In genomic region chr5:34534237-34535108, GRCh38 we compare ENCODE assay signal across 8 cellular contexts.
DNase-seq lines count a peak whose midpoint lies in the region; ATAC-seq and TF ChIP-seq lines count a peak whose summit lies in the region.

No MANE protein-coding gene starts in this region.

- in situ Hi-C loops in brain microvascular endothelial cell (cut with HindIII; ENCODE audit: low pct_ligation_motif_present, low sequenced_read_pairs): no loop called here

- H3K4me1 Mint-ChIP-seq in type B pancreatic cell (ENCODE audit: unreplicated experiment) (peaks cover 25% of the 10 kb centered on the region), GM23338 (peaks cover 11% of the 10 kb centered on the region)

- H3K27ac ChIP-seq in brain microvascular endothelial cell: peak overlapping the region; percentile 86
- H3K27ac ChIP-seq in GM23338 (ENCODE audit: low read depth): no peak overlapping the region

- H3K4me3 Mint-ChIP-seq in type B pancreatic cell: no peak overlapping the region
- H3K4me3 Mint-ChIP-seq in GM23338: no peak overlapping the region

- peak; percentile 70 for ATAC-seq in HG03108 (IDR thresholded peaks at IDR 0.05; ENCODE audit: unreplicated experiment)
- no peak for ATAC-seq in GM23338

- H3K36me3 Mint-ChIP-seq in type B pancreatic cell (no peaks in the 10 kb centered on the region), GM23338 (ENCODE audit: low read depth) (peaks cover 5% of the 10 kb centered on the region)

- H2AFZ ChIP-seq in GM23338: no peak overlapping the region

- TF ChIP-seq CTCF in brain microvascular endothelial cell (IDR thresholded peaks at IDR 0.05; ENCODE audit: low read depth, low read length, missing control alignments): no peak
- no peak for TF ChIP-seq CTCF in type B pancreatic cell (conservative IDR thresholded peaks at IDR 0.05)
- no peak for TF ChIP-seq CTCF in GM23338 (conservative IDR thresholded peaks at IDR 0.05; ENCODE audit: low read depth in 2 of 2)

- H3K4me1 ChIP-seq in GM23338 (ENCODE audit: insufficient read depth): peaks cover 13% of the 10 kb centered on the region

- no peaks in the 10 kb centered on the region for H3K79me2 ChIP-seq in GM23338 (replicated peaks; ENCODE audit: insufficient read depth)

- DNase-seq in stimulated activated CD4-positive, alpha-beta T cell treated with anti-CD3 and anti-CD28 coated beads, Interleukin-15, amount 100 ng/mL, for 24 hours: peak; percentile 10
- no peak for DNase-seq in stimulated activated CD4-positive, alpha-beta T cell treated with anti-CD3 and anti-CD28 coated beads, Interleukin-4, amount 100 ng/mL, for 1 hour
- DNase-seq in brain microvascular endothelial cell (peak; percentile 85), type B pancreatic cell (ENCODE audit: extremely low spot score, unreplicated experiment) (no peak), GM23338 (ENCODE audit: low spot score) (no peak), UCSD-AML1 (lab: John Stamatoyannopoulos, UW; ENCODE audit: unreplicated experiment) (no peak), NCI-H1930 (lab: John Stamatoyannopoulos, UW) (no peak)

- H3K4me2 ChIP-seq in GM23338: no peak overlapping the region

- H3K27me3 Mint-ChIP-seq in type B pancreatic cell (no peaks in the 10 kb centered on the region), GM23338 (ENCODE audit: insufficient read depth, low read depth, poor library complexity) (peaks cover 7% of the 10 kb centered on the region)

- H3K27ac Mint-ChIP-seq in type B pancreatic cell: peak overlapping the region; percentile 35
- H3K27ac Mint-ChIP-seq in GM23338: no peak overlapping the region

- no peaks in the 10 kb centered on the region for H4K20me1 ChIP-seq in GM23338 (replicated peaks; ENCODE audit: insufficient read depth)

- no peak overlapping the region for H3K4me3 ChIP-seq in brain microvascular endothelial cell (ENCODE audit: low read depth, low read length)
- H3K4me3 ChIP-seq in GM23338: no peak overlapping the region

- H3K9me2 ChIP-seq in GM23338 (ENCODE audit: insufficient read depth): no peaks in the 10 kb centered on the region

- H3K9me3 Mint-ChIP-seq in type B pancreatic cell (peaks cover 4% of the 10 kb centered on the region), GM23338 (peaks cover 3% of the 10 kb centered on the region)

- no peaks in the 10 kb centered on the region for H3F3A ChIP-seq in GM23338 (replicated peaks; ENCODE audit: low read depth)

- H3K36me3 ChIP-seq in brain microvascular endothelial cell (replicated peaks) (no peaks in the 10 kb centered on the region), GM23338 (ENCODE audit: insufficient read depth) (no peaks in the 10 kb centered on the region)

- H3K27me3 ChIP-seq in brain microvascular endothelial cell (replicated peaks) (no peaks in the 10 kb centered on the region), GM23338 (ENCODE audit: insufficient read depth) (no peaks in the 10 kb centered on the region)

TF ChIP-seq in GM23338, 12 proteins besides CTCF, POLR2A, EP300 and RAD21:
- no peak for TF ChIP-seq REST (IDR thresholded peaks at IDR 0.05; ENCODE audit: unreplicated experiment)
- no peak for TF ChIP-seq EZH2 (IDR thresholded peaks at IDR 0.05; ENCODE audit: low read depth, unreplicated experiment)
- no peak for TF ChIP-seq ETS1 (IDR thresholded peaks at IDR 0.05)
- TF ChIP-seq ZNF114 (CRISPR knock-in tag; IDR thresholded peaks at IDR 0.05): no peak
- no peak for TF ChIP-seq ZNF331 (CRISPR knock-in tag; IDR thresholded peaks at IDR 0.05; ENCODE audit: low read depth)
TF ChIP-seq in GM23338: peak in this region for 0.

Comparison
In these comparisons a context has a peak if more than half of its experiments do, and no peak if none do; other contexts are left out.
1. DNase-seq: peak in stimulated activated CD4-positive, alpha-beta T cell treated with anti-CD3 and anti-CD28 coated beads, Interleukin-15, amount 100 ng/mL, for 24 hours (single experiment) and brain microvascular endothelial cell (single experiment); none in stimulated activated CD4-positive, alpha-beta T cell treated with anti-CD3 and anti-CD28 coated beads, Interleukin-4, amount 100 ng/mL, for 1 hour (single experiment), type B pancreatic cell (single experiment), GM23338 (single experiment), UCSD-AML1 (single experiment) and NCI-H1930 (0 of 2).